In genomic region chr13:33129094-33129832, GRCh38 we compare ENCODE assay signal across 1 cellular context.
TF ChIP-seq lines count a peak whose summit lies in the region.

No MANE protein-coding gene starts in this region.

TF ChIP-seq in H1, 55 proteins besides CTCF, POLR2A, EP300 and RAD21:
- no peak for TF ChIP-seq CHD7 (IDR thresholded peaks at IDR 0.05; ENCODE audit: insufficient replicate concordance, low read length)
